ENCODE assay signal across 8 cellular contexts in the genomic region with DNA sequence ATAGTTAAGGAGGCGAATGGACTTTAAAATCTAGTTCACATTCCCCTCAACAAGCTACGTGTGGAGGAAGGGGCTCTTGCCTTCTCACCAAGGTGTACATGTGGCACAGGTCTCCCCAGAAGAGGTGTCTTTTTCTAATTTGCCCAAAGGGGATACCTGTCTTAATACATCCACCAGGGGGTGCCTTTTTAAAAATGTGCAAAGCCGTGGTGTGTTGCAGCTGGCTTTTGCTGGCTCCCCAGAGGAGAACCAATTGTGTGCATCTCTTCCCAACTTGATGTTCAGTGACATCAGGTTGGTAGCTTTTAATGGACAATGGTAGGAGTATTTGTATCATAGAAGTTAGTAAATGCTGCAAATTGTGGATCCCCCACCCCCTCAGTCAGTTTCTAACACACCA. TPM values are rescaled to one million over a fixed set of nuclear protein-coding genes. Genes with fewer than 3 reads are reported as not detected.
A peak's percentile ranks its signal among the peaks of the same experiment; 100 is the strongest.
DNase-seq lines count a peak whose midpoint lies in the region; ATAC-seq and TF ChIP-seq lines count a peak whose summit lies in the region.

No MANE protein-coding gene starts in this region.

- peak overlapping the region; percentile 9 for H3K4me2 ChIP-seq in fibroblast of lung (ENCODE audit: extremely low read depth, insufficient read depth, low read length)

- H3K79me2 ChIP-seq in fibroblast of lung (ENCODE audit: control insufficient read depth, insufficient read depth, low read length): no peaks in the 10 kb centered on the region

- no peaks in the 10 kb centered on the region for H3K27me3 ChIP-seq in fibroblast of lung (ENCODE audit: control insufficient read depth, insufficient read depth, low read length)

- no peak overlapping the region for H2AFZ ChIP-seq in fibroblast of lung (ENCODE audit: low read length)

- no peaks in the 10 kb centered on the region for H3K9me3 ChIP-seq in fibroblast of lung (ENCODE audit: control insufficient read depth, insufficient read depth, low read depth, low read length)

- in situ Hi-C loops in ACHN (cut with HindIII; ENCODE audit: low pct_ligation_motif_present, low pct_unique_long_range_greater_than_20kb, low sequenced_read_pairs): no loop called here
- in situ Hi-C loops in GM13977 (cut with MboI; ENCODE audit: low pct_unique_long_range_greater_than_20kb, low sequenced_read_pairs, unreplicated experiment): no loop called here

- ATAC-seq in HG03439 (IDR thresholded peaks at IDR 0.05; ENCODE audit: unreplicated experiment): peak; percentile 63

- H4K20me1 ChIP-seq in fibroblast of lung (ENCODE audit: control insufficient read depth, extremely low read depth, insufficient read depth, low read length): no peaks in the 10 kb centered on the region

- TF ChIP-seq CTCF in GM13977 (IDR thresholded peaks at IDR 0.05; ENCODE audit: extremely low read depth, insufficient read depth, missing control alignments) (peak; percentile 56), fibroblast of lung (conservative IDR thresholded peaks at IDR 0.05 in 1 of 2, IDR thresholded peaks at IDR 0.05 in 1 of 2; ENCODE audit: low read depth in 1 of 2, low read length in 2 of 2) (peak; percentile 44 to 50)

- no peaks in the 10 kb centered on the region for H3K36me3 ChIP-seq in fibroblast of lung (ENCODE audit: control insufficient read depth, insufficient read depth, low read length)

- H3K9ac ChIP-seq in fibroblast of lung (ENCODE audit: insufficient read depth, low read length): no peak overlapping the region

- H3K27ac ChIP-seq in fibroblast of lung (ENCODE audit: insufficient read depth, low read length): peak overlapping the region; percentile 1

- H3K4me3 ChIP-seq in fibroblast of lung (replicated peaks in 1 of 4; ENCODE audit: control extremely low read depth in 1 of 4, insufficient read depth in 1 of 4, low read depth in 3 of 4, low read length in 4 of 4): no peak overlapping the region

- peaks cover 3% of the 10 kb centered on the region for H3K4me1 ChIP-seq in fibroblast of lung (ENCODE audit: control insufficient read depth, extremely low read depth, insufficient read depth, low read length)

- DNase-seq in ACHN: peak; percentile 56
- DNase-seq in GM13977 (ENCODE audit: low spot score): peak; percentile 48
- peak; percentile 49 for DNase-seq in activated CD4-positive, alpha-beta T cell treated with anti-CD3 and anti-CD28 coated beads for 48 hours
- peak; percentile 33 for DNase-seq in fibroblast of lung (ENCODE audit: low read depth in 2 of 2)
- DNase-seq in stimulated activated CD4-positive, alpha-beta T cell treated with anti-CD3 and anti-CD28 coated beads, Interleukin-4, amount 100 ng/mL, for 48 hours (ENCODE audit: low read depth in 2 of 2): peak; percentile 12 to 16
- no peak for DNase-seq in DMS153 treated with DMSO at 0.1 percent for 48 hours (lab: John Stamatoyannopoulos, UW; ENCODE audit: unreplicated experiment)
- DNase-seq in NCI-H1105 treated with DMSO at 0.1 percent for 48 hours (lab: John Stamatoyannopoulos, UW): no peak

RNA-seq across cellular contexts. Expression of a gene that starts 33.8 kb away (rescaled TPM):
- 46.7 and 59.5 TPM in 2 replicates for total RNA-seq in fibroblast of lung
- polyA plus RNA-seq in fibroblast of lung: 28.8 and 35.9 TPM in 2 replicates
- 23.0 and 28.9 TPM in 2 replicates for polyA plus RNA-seq in fibroblast of lung (2012)
- 5.8 and 12.3 TPM in 2 replicates for polyA minus RNA-seq in fibroblast of lung (ENCODE audit: low replicate concordance)

RNA-seq across cellular contexts. Expression of a gene that starts 50.5 kb away (rescaled TPM):
- total RNA-seq in fibroblast of lung: not detected in 2 replicates
- polyA plus RNA-seq in fibroblast of lung: 0.24 and 0.35 TPM in 2 replicates
- 0.20 and 0.36 TPM in 2 replicates for polyA plus RNA-seq in fibroblast of lung (2012)
- not detected in 2 replicates for polyA minus RNA-seq in fibroblast of lung (ENCODE audit: low replicate concordance)

Comparison
In these comparisons a context has a peak if more than half of its experiments do, and no peak if none do; other contexts are left out.
1. DNase-seq: peak in ACHN (single experiment), GM13977 (single experiment), activated CD4-positive, alpha-beta T cell treated with anti-CD3 and anti-CD28 coated beads for 48 hours (single experiment), fibroblast of lung (2 of 2) and stimulated activated CD4-positive, alpha-beta T cell treated with anti-CD3 and anti-CD28 coated beads, Interleukin-4, amount 100 ng/mL, for 48 hours (2 of 2); none in DMS153 treated with DMSO at 0.1 percent for 48 hours (single experiment) and NCI-H1105 treated with DMSO at 0.1 percent for 48 hours (single experiment).